Comparison of ENCODE assay signal across 8 cellular contexts in genomic region chr20:32109392-32110172, GRCh38. TPM values are rescaled to one million over a fixed set of nuclear protein-coding genes. Genes with fewer than 3 reads are reported as not detected.
DNase-seq lines count a peak whose midpoint lies in the region; ATAC-seq and TF ChIP-seq lines count a peak whose summit lies in the region.

TM9SF4 (plus strand) TSS chr20:32109714; CDS start chr20:32109741, 27 bp downstream.

- H3K9me3 ChIP-seq in Peyer's patch: no peaks in the 10 kb centered on the region
- H3K9me3 ChIP-seq in esophagus muscularis mucosa: no peaks in the 10 kb centered on the region
- H3K9me3 ChIP-seq in muscle layer of duodenum (ENCODE audit: control insufficient read depth in 1 of 2, low read length in 2 of 2): no peaks in the 10 kb centered on the region

- peak within 1 kb of the TSS; percentile 97 for H2AFZ ChIP-seq in KMS-11 (ENCODE audit: low read depth)

- H3K4me3 ChIP-seq in KMS-11 (IDR thresholded peaks at IDR 0.05; ENCODE audit: insufficient read depth, low read depth, low read length): peak within 1 kb of the TSS; percentile 78
- H3K4me3 ChIP-seq in Peyer's patch: peak within 1 kb of the TSS; percentile 64 to 96 (median 88)
- peak within 1 kb of the TSS; percentile 72 to 99 (median 88) for H3K4me3 ChIP-seq in esophagus muscularis mucosa
- H3K4me3 ChIP-seq in muscle layer of duodenum (ENCODE audit: low read depth in 1 of 2, low read length in 2 of 2): peak within 1 kb of the TSS; percentile 94 to 98

- H3K27ac Mint-ChIP-seq in activated T-cell treated with anti-CD3 and anti-CD28 coated beads, Interleukin-2, amount 50 U/mL, for 72 hours: peak within 1 kb of the TSS; percentile 99

- DNase-seq in DMS53 treated with DMSO at 0.1 percent for 48 hours (lab: John Stamatoyannopoulos, UW; ENCODE audit: unreplicated experiment): peak; percentile 89
- DNase-seq in Peyer's patch: peak; percentile 92 to 95 (median 93)
- DNase-seq in activated T-cell treated with anti-CD3 and anti-CD28 coated beads, Interleukin-2, amount 50 U/mL, for 72 hours: peak; percentile 90 to 92
- peak; percentile 98 for DNase-seq in esophagus muscularis mucosa (ENCODE audit: extremely low spot score)
- DNase-seq in stimulated activated CD8-positive, alpha-beta memory T cell treated with anti-CD3 and anti-CD28 coated beads, Interleukin-7, amount 100 ng/mL, for 4 hours (ENCODE audit: low read depth in 2 of 2): peak; percentile 79 to 87

- H3K9ac ChIP-seq in KMS-11: peak within 1 kb of the TSS; percentile 99

- peak within 1 kb of the TSS; percentile 85 to 99 for H3K4me3 Mint-ChIP-seq in activated T-cell treated with anti-CD3 and anti-CD28 coated beads, Interleukin-2, amount 50 U/mL, for 72 hours

- H3K36me3 Mint-ChIP-seq in activated T-cell treated with anti-CD3 and anti-CD28 coated beads, Interleukin-2, amount 50 U/mL, for 72 hours (ENCODE audit: insufficient read depth in 2 of 2): peaks cover 2 to 5% of the 10 kb centered on the region in 2 donors

- TF ChIP-seq CTCF in KMS-11 (conservative IDR thresholded peaks at IDR 0.05; ENCODE audit: low read depth, low read length) (no peak), Peyer's patch (IDR thresholded peaks at IDR 0.05) (no peak), esophagus muscularis mucosa (IDR thresholded peaks at IDR 0.05) (no peak)

- peaks cover 14% of the 10 kb centered on the region for H3K4me1 ChIP-seq in KMS-11 (ENCODE audit: low read depth, poor library complexity, severe bottlenecking)
- peaks cover 0 to 31% (median 3%) of the 10 kb centered on the region in 4 donors for H3K4me1 ChIP-seq in Peyer's patch
- peaks cover 24 to 46% (median 44%) of the 10 kb centered on the region in 4 donors for H3K4me1 ChIP-seq in esophagus muscularis mucosa
- peaks cover 17 to 34% of the 10 kb centered on the region in 2 donors for H3K4me1 ChIP-seq in muscle layer of duodenum (ENCODE audit: control insufficient read depth in 1 of 2, insufficient read depth in 2 of 2, low read length in 2 of 2)

- no peaks in the 10 kb centered on the region for H3K36me3 ChIP-seq in KMS-11 (ENCODE audit: insufficient read depth)
- no peaks in the 10 kb centered on the region for H3K36me3 ChIP-seq in Peyer's patch
- no peaks in the 10 kb centered on the region for H3K36me3 ChIP-seq in esophagus muscularis mucosa
- peaks cover 0 to 8% of the 10 kb centered on the region in 2 donors for H3K36me3 ChIP-seq in muscle layer of duodenum (ENCODE audit: control insufficient read depth in 1 of 2, insufficient read depth in 2 of 2, low read length in 2 of 2)

- no peaks in the 10 kb centered on the region for H3K9me3 Mint-ChIP-seq in activated T-cell treated with anti-CD3 and anti-CD28 coated beads, Interleukin-2, amount 50 U/mL, for 72 hours

- no peak for TF ChIP-seq EP300 in esophagus muscularis mucosa (IDR thresholded peaks at IDR 0.05)

- intact Hi-C loops in esophagus muscularis mucosa (cut with DNase I): loop anchor here (5.0 kb wide), 1 partner anchor 98 kb away; the partner anchor contains the start of genes PLAGL2 and POFUT1

- peaks cover 46% of the 10 kb centered on the region for H3K4me1 Mint-ChIP-seq in activated T-cell treated with anti-CD3 and anti-CD28 coated beads, Interleukin-2, amount 50 U/mL, for 72 hours (ENCODE audit: low read depth)

- peaks cover 50% of the 10 kb centered on the region for H3K79me2 ChIP-seq in KMS-11 (ENCODE audit: insufficient read depth, low read depth)

- H4K20me1 ChIP-seq in KMS-11 (ENCODE audit: insufficient read depth): peaks cover 3% of the 10 kb centered on the region; the same call in 1 of the 2 replicates

- H3K27me3 ChIP-seq in KMS-11 (ENCODE audit: insufficient read depth, low read depth) (no peaks in the 10 kb centered on the region), Peyer's patch (no peaks in the 10 kb centered on the region), esophagus muscularis mucosa (no peaks in the 10 kb centered on the region), muscle layer of duodenum (ENCODE audit: low read depth, low read length) (no peaks in the 10 kb centered on the region)

- H3K27ac ChIP-seq in KMS-11 (peak within 1 kb of the TSS; percentile 96), Peyer's patch (peak within 1 kb of the TSS; percentile 94 to 96 (median 94)), esophagus muscularis mucosa (replicated peaks in 1 of 4) (peak within 1 kb of the TSS; percentile 96 to 99 (median 97)), muscle layer of duodenum (ENCODE audit: low read length) (peak within 1 kb of the TSS; percentile 98)

- H3K27me3 Mint-ChIP-seq in activated T-cell treated with anti-CD3 and anti-CD28 coated beads, Interleukin-2, amount 50 U/mL, for 72 hours (ENCODE audit: low read depth): peaks cover 6% of the 10 kb centered on the region

- WGBS in esophagus muscularis mucosa: 0% methylated on average over 34 of the region's 38 CpGs

- TF ChIP-seq POLR2A in Peyer's patch (IDR thresholded peaks at IDR 0.05): peak; percentile 46 to 60
- no peak for TF ChIP-seq POLR2A in esophagus muscularis mucosa (IDR thresholded peaks at IDR 0.05; ENCODE audit: low read depth)

- peak within 1 kb of the TSS; percentile 96 for H3K4me2 ChIP-seq in KMS-11

- peak; percentile 74 for ATAC-seq in GM21737 (IDR thresholded peaks at IDR 0.05; ENCODE audit: unreplicated experiment)
- peak; percentile 85 to 87 for ATAC-seq in activated T-cell treated with anti-CD3 and anti-CD28 coated beads, Interleukin-2, amount 50 U/mL, for 72 hours (replicated peaks in 1 of 2)

RNA-seq across cellular contexts. Expression of gene TM9SF4, which starts in this region (rescaled TPM):
- 10 to 100 TPM; 28.9 to 59.5 (median 45.5) TPM for total RNA-seq in Peyer's patch
- total RNA-seq in activated T-cell treated with anti-CD3 and anti-CD28 coated beads, Interleukin-2, amount 50 U/mL, for 72 hours: 10 to 100 TPM; 42.9 to 56.7 TPM
- 10 to 100 TPM; 19.9 to 34.4 (median 25.2) TPM for total RNA-seq in esophagus muscularis mucosa

Comparison
In these comparisons a context has a peak if more than half of its experiments do, and no peak if none do; other contexts are left out.
1. Peak in every context shown above with its lines: DNase-seq, ATAC-seq, H3K4me3 ChIP-seq and H3K27ac ChIP-seq.